In the genomic region with DNA sequence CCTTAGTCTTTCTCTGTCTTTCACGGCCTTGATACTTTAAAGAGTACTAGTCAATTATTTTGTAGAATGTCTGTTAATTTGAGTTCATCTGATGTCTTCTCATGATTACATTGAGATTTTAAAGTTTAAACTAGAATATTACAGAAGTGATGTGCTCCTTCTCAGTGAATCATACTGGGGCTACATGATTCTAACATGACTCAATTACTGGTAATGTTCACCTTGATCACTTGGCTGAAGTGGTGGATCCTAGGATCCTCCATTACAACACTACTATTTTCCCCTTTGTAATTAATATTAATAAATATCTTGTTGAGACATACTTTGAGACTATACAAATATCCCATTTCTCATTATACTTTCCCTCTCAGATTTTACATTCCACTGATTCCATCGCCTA, we compare ENCODE assay signal across 25 cellular contexts.
"Had no signal": no experiment of that assay in that cellular context is flagged by ENCODE, and none has a peak within 500 bp of the region (broad histone marks: within the 10 kb centered on the region; RNA-seq: fewer than 3 reads in every experiment).

No MANE protein-coding gene starts in this region.

- H3K4me1 ChIP-seq: upper lobe of left lung had no signal

- H3K27me3 ChIP-seq: cardiac muscle cell, hepatocyte, upper lobe of left lung had no signal

- DNase-seq: activated CD4-positive, alpha-beta T cell treated with anti-CD3 and anti-CD28 coated beads, Interleukin-2, amount 10 ng/mL, durations not matched to agents 7 days and 5 days; activated CD4-positive, CD25-positive, alpha-beta regulatory T cell treated with anti-CD3 and anti-CD28 coated beads, Interleukin-2, amount 50 U/mL, for 72 hours; activated CD8-positive, alpha-beta memory T cell treated with anti-CD3 and anti-CD28 coated beads, Interleukin-2, amount 10 ng/mL, durations not matched to agents 7 days and 5 days; activated CD8-positive, alpha-beta T cell treated with anti-CD3 and anti-CD28 coated beads for 36 hours; activated effector memory CD4-positive, alpha-beta T cell treated with anti-CD3 and anti-CD28 coated beads, Interleukin-2, amount 50 U/mL, for 16 hours; activated naive CD4-positive, alpha-beta T cell treated with anti-CD3 and anti-CD28 coated beads, Interleukin-2, amount 10 ng/mL, durations not matched to agents 7 days and 5 days; activated T-cell treated with anti-CD3 and anti-CD28 coated beads for 4 hours; amygdala; effector CD4-positive, alpha-beta T cell; erythroblast; foreskin melanocyte; glutamatergic neuron; immature natural killer cell; left ventricle myocardium superior; midbrain; natural killer cell; right cardiac atrium; stimulated activated CD4-positive, alpha-beta T cell treated with anti-CD3 and anti-CD28 coated beads, Interleukin-4, amount 100 ng/mL, for 24 hours; stimulated activated naive CD4-positive, alpha-beta T cell treated with Interleukin-2 at 50 U/mL for 16 hours; upper lobe of left lung; WERI-Rb-1 had no signal

- ATAC-seq: activated CD8-positive, alpha-beta memory T cell treated with anti-CD3 and anti-CD28 coated beads, Interleukin-2, amount 10 ng/mL, durations not matched to agents 7 days and 5 days; activated CD8-positive, alpha-beta T cell treated with anti-CD3 and anti-CD28 coated beads for 36 hours; left ventricle myocardium superior; natural killer cell; right cardiac atrium had no signal

- FAIRE-seq: endometrium, TTC549 had no signal

- H3K27ac ChIP-seq: cardiac muscle cell, hepatocyte, upper lobe of left lung, WERI-Rb-1 had no signal
